2 cellular contexts compared by ENCODE assay signal in genomic region chrX:152343306-152343705, GRCh38.
TF ChIP-seq lines count a peak whose summit lies in the region.

No MANE protein-coding gene starts in this region.

TF ChIP-seq in HCT116, 20 proteins besides CTCF, POLR2A, EP300 and RAD21:
- no peak for TF ChIP-seq REST (IDR thresholded peaks at IDR 0.05; ENCODE audit: low read depth)
- no peak for TF ChIP-seq EZH2 (IDR thresholded peaks at IDR 0.05)
- TF ChIP-seq SIN3A (IDR thresholded peaks at IDR 0.05; ENCODE audit: low read depth): no peak
- TF ChIP-seq FOSL1 (IDR thresholded peaks at IDR 0.05; ENCODE audit: low read depth): no peak
- TF ChIP-seq EGR1 (IDR thresholded peaks at IDR 0.05; ENCODE audit: low read depth): no peak
- no peak for TF ChIP-seq CEBPB (IDR thresholded peaks at IDR 0.05; ENCODE audit: low read depth)
- no peak for TF ChIP-seq MAX (IDR thresholded peaks at IDR 0.05)
- TF ChIP-seq JUND (IDR thresholded peaks at IDR 0.05): no peak
- TF ChIP-seq EZH2phosphoT487 (IDR thresholded peaks at IDR 0.05; ENCODE audit: borderline replicate concordance): no peak
- TF ChIP-seq ELF1 (IDR thresholded peaks at IDR 0.05; ENCODE audit: borderline replicate concordance, low read depth): no peak
- TF ChIP-seq TCF7L2 (IDR thresholded peaks at IDR 0.05; ENCODE audit: borderline replicate concordance, extremely low read depth, insufficient read depth, insufficient read length): no peak

TF ChIP-seq in WTC11, 78 proteins besides CTCF, POLR2A, EP300 and RAD21 (continued from another document):
- TF ChIP-seq ZNF532 (CRISPR knock-in tag; IDR thresholded peaks at IDR 0.05; ENCODE audit: borderline replicate concordance) (no peak), MXD4 (CRISPR knock-in tag; IDR thresholded peaks at IDR 0.05; ENCODE audit: borderline replicate concordance) (no peak), MYBL2 (CRISPR knock-in tag; IDR thresholded peaks at IDR 0.05) (no peak), ZNF512 (CRISPR knock-in tag; IDR thresholded peaks at IDR 0.05; ENCODE audit: borderline replicate concordance) (no peak), ZNF281 (CRISPR knock-in tag; IDR thresholded peaks at IDR 0.05) (no peak), FOXP1 (CRISPR knock-in tag; IDR thresholded peaks at IDR 0.05; ENCODE audit: borderline replicate concordance) (no peak), CREB1 (CRISPR knock-in tag; IDR thresholded peaks at IDR 0.05) (no peak), ZNF671 (CRISPR knock-in tag; IDR thresholded peaks at IDR 0.05) (no peak), ESRRA (CRISPR knock-in tag; IDR thresholded peaks at IDR 0.05; ENCODE audit: borderline replicate concordance) (no peak), NFATC4 (CRISPR knock-in tag; IDR thresholded peaks at IDR 0.05) (no peak), PRRX2 (CRISPR knock-in tag; IDR thresholded peaks at IDR 0.05) (no peak), E2F5 (CRISPR knock-in tag; IDR thresholded peaks at IDR 0.05) (no peak), ARID4B (CRISPR knock-in tag; IDR thresholded peaks at IDR 0.05; ENCODE audit: borderline replicate concordance) (no peak), ATF1 (CRISPR knock-in tag; IDR thresholded peaks at IDR 0.05) (no peak)
